13 cellular contexts compared by ENCODE assay signal in the genomic region with DNA sequence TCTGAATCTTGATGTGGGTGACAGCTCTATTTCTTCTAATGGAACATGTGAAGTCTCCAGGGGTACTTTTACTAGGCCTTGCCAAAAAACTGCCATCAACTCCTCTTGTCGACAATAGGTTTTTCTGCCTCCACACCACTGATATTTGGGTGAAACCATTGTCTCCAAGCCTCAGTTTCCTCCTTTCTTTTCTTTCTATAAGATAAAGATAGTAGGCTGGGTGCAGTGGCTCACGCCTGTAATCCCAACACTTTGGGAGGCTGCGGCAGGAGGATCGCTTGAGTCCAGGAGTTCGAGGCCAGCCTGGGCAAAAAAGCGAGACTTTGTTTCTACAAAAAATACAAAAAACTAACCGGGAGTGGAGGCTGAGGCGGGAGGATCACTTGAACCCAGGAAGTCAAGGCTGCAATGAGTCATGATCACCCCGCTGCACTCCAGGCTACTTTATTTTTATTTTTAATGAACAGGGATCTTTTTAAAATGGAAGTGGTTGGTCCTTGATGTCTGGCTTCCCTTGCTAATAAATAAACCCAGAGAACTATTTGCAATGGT.
DNase-seq lines count a peak whose midpoint lies in the region; ATAC-seq and TF ChIP-seq lines count a peak whose summit lies in the region.
"Had no signal": no experiment of that assay in that cellular context is flagged by ENCODE, and none has a peak within 500 bp of the region (broad histone marks: within the 10 kb centered on the region; RNA-seq: fewer than 3 reads in every experiment).

No MANE protein-coding gene starts in this region.

- no peak overlapping the region for H3K14ac ChIP-seq in trophoblast cell (ENCODE audit: low read length)

- peak overlapping the region; percentile 64; the same call in 1 of the 2 replicates for H3K4me2 ChIP-seq in HCT116 (ENCODE audit: low read length)
- H3K4me2 ChIP-seq in trophoblast cell (ENCODE audit: low read length): no peak overlapping the region

- no peaks in the 10 kb centered on the region for H3K9me2 ChIP-seq in HCT116 (ENCODE audit: insufficient read depth)

- H3K9ac ChIP-seq in HCT116 (ENCODE audit: low read length): no peak overlapping the region
- peak overlapping the region; percentile 52 for H3K9ac ChIP-seq in adipocyte (ENCODE audit: low read length)
- H3K9ac ChIP-seq in trophoblast cell (ENCODE audit: low read length): no peak overlapping the region

- no peak overlapping the region for H3K4ac ChIP-seq in trophoblast cell (ENCODE audit: low read depth, low read length)

- no peak for TF ChIP-seq CTCF in HCT116 (IDR thresholded peaks at IDR 0.05 in 2 of 3, conservative IDR thresholded peaks at IDR 0.05 in 1 of 3; ENCODE audit: borderline replicate concordance in 1 of 3, insufficient read depth in 1 of 3, low read depth in 2 of 3, low read length in 2 of 3)

- H3K27me3 Mint-ChIP-seq in T-helper 2 cell treated with Interferon-gamma antibody and Interleukin-4, amounts not matched to agents 5 μg/mL and 100 μg/mL, for 36 hours (ENCODE audit: low read depth): no peaks in the 10 kb centered on the region

- H3K27ac Mint-ChIP-seq in T-helper 2 cell treated with Interferon-gamma antibody and Interleukin-4, amounts not matched to agents 5 μg/mL and 100 μg/mL, for 36 hours: peak overlapping the region; percentile 96
- H3K27ac Mint-ChIP-seq: H9 had no signal

- no peak overlapping the region for H4K8ac ChIP-seq in trophoblast cell (ENCODE audit: low read depth, low read length)

- no peak for DNase-seq in T-helper 2 cell treated with Interferon-gamma antibody and Interleukin-4, amounts not matched to agents 5 μg/mL and 100 μg/mL, for 36 hours (ENCODE audit: low spot score)
- no peak for DNase-seq in T-helper 2 cell
- no peak for DNase-seq in HCT116 (ENCODE audit: low read depth, low spot score)
- DNase-seq in adipocyte (ENCODE audit: low read depth): no peak
- no peak for DNase-seq in trophoblast cell
- no peak for DNase-seq in SW480 (ENCODE audit: low spot score)
- DNase-seq: 8988T, NCI-H524 treated with DMSO at 0.1 percent for 48 hours had no signal

- POLR2A ChIA-PET in HCT116 (lab: Charles Lee): interaction anchor here (1.0 kb wide), 1 partner anchor 294 kb away, joined by 3 read pairs; no protein-coding TSS in a partner anchor

- no peaks in the 10 kb centered on the region for H3K79me1 ChIP-seq in trophoblast cell (ENCODE audit: low read length)

- BruUV-seq in HCT116 (replicated peaks; lab: Mats Ljungman, UMichigan): no TSS peak

- no peak overlapping the region for H2BK5ac ChIP-seq in trophoblast cell (ENCODE audit: low read depth, low read length, poor library complexity)

- no peak for ATAC-seq in HCT116
- no peak for ATAC-seq in GM19035 (IDR thresholded peaks at IDR 0.05; ENCODE audit: unreplicated experiment)
- no peak for ATAC-seq in HG03354 (IDR thresholded peaks at IDR 0.05; ENCODE audit: poor library complexity, severe bottlenecking, unreplicated experiment)

- no peak overlapping the region for H3K23ac ChIP-seq in trophoblast cell (ENCODE audit: low read length)

- no peak for TF ChIP-seq POLR2A in HCT116 (IDR thresholded peaks at IDR 0.05; ENCODE audit: borderline replicate concordance, extremely low read depth, insufficient read depth, insufficient read length)

- no peak overlapping the region for H3K4me3 ChIP-seq in HCT116 (replicated peaks in 1 of 2; ENCODE audit: low read depth in 1 of 2, low read length in 2 of 2)
- H3K4me3 ChIP-seq in adipocyte (ENCODE audit: low read length): no peak overlapping the region
- H3K4me3 ChIP-seq in trophoblast cell (ENCODE audit: low read depth, low read length): no peak overlapping the region

- CTCF ChIA-PET in HCT116 (lab: Charles Lee): interaction anchor here (1.0 to 2.0 kb wide), 10 partner anchors 22 to 300 kb away, joined by 3 to 17 read pairs (median 6); a partner anchor contains a TSS

- peaks cover 56% of the 10 kb centered on the region for H3K4me1 Mint-ChIP-seq in T-helper 2 cell treated with Interferon-gamma antibody and Interleukin-4, amounts not matched to agents 5 μg/mL and 100 μg/mL, for 36 hours (ENCODE audit: low read depth)

- H3K9me3 ChIP-seq in HCT116 (ENCODE audit: control insufficient read depth in 1 of 2, insufficient read depth in 1 of 2, low read depth in 1 of 2, low read length in 2 of 2) (no peaks in the 10 kb centered on the region), adipocyte (ENCODE audit: control insufficient read depth, low read length) (no peaks in the 10 kb centered on the region), trophoblast cell (ENCODE audit: insufficient read depth, low read depth, low read length) (no peaks in the 10 kb centered on the region)
- H3K9me3 ChIP-seq: adrenal gland, esophagus muscularis mucosa had no signal

- no peak overlapping the region for H2BK120ac ChIP-seq in trophoblast cell (ENCODE audit: insufficient read depth, low read length, poor library complexity)

- RAD21 ChIA-PET in HCT116 (lab: Charles Lee; ENCODE audit: low non-redundant PET in 1 of 2, low total read pairs in 2 of 2, uncharacterized antibody in 2 of 2, unreplicated experiment in 2 of 2): no interaction called here

- peaks cover 4% of the 10 kb centered on the region for H3K9me3 Mint-ChIP-seq in T-helper 2 cell treated with Interferon-gamma antibody and Interleukin-4, amounts not matched to agents 5 μg/mL and 100 μg/mL, for 36 hours
- H3K9me3 Mint-ChIP-seq: H9 had no signal

- no peaks in the 10 kb centered on the region for H3K27me3 ChIP-seq in HCT116 (ENCODE audit: insufficient read depth, low read length)
- H3K27me3 ChIP-seq in adipocyte (replicated peaks; ENCODE audit: control insufficient read depth, insufficient read depth, low read length): no peaks in the 10 kb centered on the region
- no peaks in the 10 kb centered on the region for H3K27me3 ChIP-seq in trophoblast cell (ENCODE audit: insufficient read depth, low read length)
- H3K27me3 ChIP-seq: adrenal gland, esophagus muscularis mucosa had no signal

- whole genome bisulfite sequencing in trophoblast cell (ENCODE audit: extremely low coverage, insufficient coverage, insufficient read length): no CpG with 5 or more reads among the region's 9 CpGs

- H3K4me1 ChIP-seq in HCT116 (ENCODE audit: control insufficient read depth in 1 of 2, insufficient read depth in 2 of 2, low read length in 2 of 2) (peaks cover 0 to 13% of the 10 kb centered on the region in 2 experiments; a peak in 2 of 4 replicates), adipocyte (ENCODE audit: control insufficient read depth, insufficient read depth, low read length) (peaks cover 24% of the 10 kb centered on the region), trophoblast cell (ENCODE audit: control insufficient read depth in 1 of 2, insufficient read depth in 2 of 2, low read length in 2 of 2) (no peaks in the 10 kb centered on the region)

- peak overlapping the region; percentile 40 for H4K91ac ChIP-seq in trophoblast cell (ENCODE audit: low read depth, low read length)

- H2BK12ac ChIP-seq in trophoblast cell (ENCODE audit: low read length): no peak overlapping the region

- H3K79me2 ChIP-seq in HCT116 (ENCODE audit: insufficient read depth, low read length) (no peaks in the 10 kb centered on the region), trophoblast cell (ENCODE audit: control insufficient read depth, insufficient read depth, low read length, poor library complexity) (no peaks in the 10 kb centered on the region)

- H4K20me1 ChIP-seq in HCT116 (ENCODE audit: insufficient read depth): no peaks in the 10 kb centered on the region

- peaks cover 2% of the 10 kb centered on the region for H3K36me3 Mint-ChIP-seq in T-helper 2 cell treated with Interferon-gamma antibody and Interleukin-4, amounts not matched to agents 5 μg/mL and 100 μg/mL, for 36 hours (ENCODE audit: low read depth)

- intact Hi-C loops in HCT116 (cut with micrococcal nuclease): no loop called here

- H3K18ac ChIP-seq in trophoblast cell (ENCODE audit: low read length): no peak overlapping the region

- H4K12ac ChIP-seq in trophoblast cell (ENCODE audit: low read depth, low read length): no peak overlapping the region

- H3K36me3 ChIP-seq in HCT116 (ENCODE audit: control insufficient read depth in 1 of 2, insufficient read depth in 2 of 2, low read length in 2 of 2) (no peaks in the 10 kb centered on the region), adipocyte (ENCODE audit: control insufficient read depth, insufficient read depth, low read length, severe bottlenecking) (no peaks in the 10 kb centered on the region), trophoblast cell (ENCODE audit: control insufficient read depth in 1 of 2, insufficient read depth in 2 of 2, low read length in 2 of 2) (no peaks in the 10 kb centered on the region)
- H3K36me3 ChIP-seq: adrenal gland, esophagus muscularis mucosa had no signal

- TF ChIP-seq RAD21 in HCT116 (IDR thresholded peaks at IDR 0.05; ENCODE audit: low read depth): no peak

- H3K27ac ChIP-seq in HCT116 (ENCODE audit: low read depth, low read length) (no peak overlapping the region), trophoblast cell (ENCODE audit: low read depth, low read length) (no peak overlapping the region)

- no peak overlapping the region for H2AK5ac ChIP-seq in trophoblast cell (ENCODE audit: low read length)

- peak overlapping the region; percentile 87 for H2AFZ ChIP-seq in HCT116 (ENCODE audit: low read depth, low read length, poor library complexity, severe bottlenecking)
- no peak overlapping the region for H2AFZ ChIP-seq in trophoblast cell (ENCODE audit: insufficient read depth, low read length, poor library complexity)

- H3K4me3 Mint-ChIP-seq in T-helper 2 cell treated with Interferon-gamma antibody and Interleukin-4, amounts not matched to agents 5 μg/mL and 100 μg/mL, for 36 hours: peak overlapping the region; percentile 79
- H3K4me3 Mint-ChIP-seq: H9 had no signal

TF ChIP-seq in HCT116, 20 proteins besides CTCF, POLR2A, EP300 and RAD21:
- TF ChIP-seq POLR2AphosphoS5 (IDR thresholded peaks at IDR 0.05; ENCODE audit: low read depth, low read length) (no peak), SRF (IDR thresholded peaks at IDR 0.05; ENCODE audit: low read depth) (no peak), YY1 (IDR thresholded peaks at IDR 0.05; ENCODE audit: extremely low read depth, insufficient replicate concordance, low read depth, low read length) (no peak)
- TF ChIP-seq, protein P1, sequence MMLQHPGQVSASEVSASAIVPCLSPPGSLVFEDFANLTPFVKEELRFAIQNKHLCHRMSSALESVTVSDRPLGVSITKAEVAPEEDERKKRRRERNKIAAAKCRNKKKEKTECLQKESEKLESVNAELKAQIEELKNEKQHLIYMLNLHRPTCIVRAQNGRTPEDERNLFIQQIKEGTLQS (IDR thresholded peaks at IDR 0.05): no peak
